9 cellular contexts compared by ENCODE assay signal in the genomic region with DNA sequence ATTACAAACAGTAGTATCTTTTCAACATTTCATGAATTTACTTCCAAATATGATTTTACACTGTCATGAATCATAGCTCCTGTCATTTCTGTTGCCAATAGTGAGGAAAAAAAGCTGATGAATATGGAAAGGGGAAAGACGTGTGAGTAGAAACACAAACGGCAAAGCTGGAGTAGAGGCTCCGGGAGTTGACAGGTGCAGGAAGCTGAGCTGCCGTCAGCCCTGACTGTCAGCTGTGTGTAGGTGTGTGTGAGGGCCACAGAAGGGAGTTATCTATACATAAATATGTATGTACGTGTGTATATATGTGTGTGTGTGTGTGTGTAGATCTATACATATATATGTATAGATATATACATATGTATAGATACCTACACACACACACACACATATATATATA.
"Had no signal": no experiment of that assay in that cellular context is flagged by ENCODE, and none has a peak within 500 bp of the region (broad histone marks: within the 10 kb centered on the region; RNA-seq: fewer than 3 reads in every experiment).

No MANE protein-coding gene starts in this region.

- H3K4me3 ChIP-seq: GM23248, HAP-1, K562 had no signal

- H3K4me1 ChIP-seq: HAP-1 had no signal

- H3K27ac Mint-ChIP-seq: HFFc6 had no signal

- H3K27ac ChIP-seq: GM23248 had no signal

- H3K4me3 Mint-ChIP-seq: HFFc6 had no signal

- H3K9me3 ChIP-seq: HAP-1 had no signal

- H3K36me3 ChIP-seq: HAP-1 had no signal

- ATAC-seq: HCT116, K562 had no signal

- DNase-seq: GM23248, GOT3, H7, HFFc6, IMR-90, KG1 had no signal
